10 cellular contexts compared by ENCODE assay signal in genomic region chr11:88507771-88508557, GRCh38.
DNase-seq lines count a peak whose midpoint lies in the region; ATAC-seq and TF ChIP-seq lines count a peak whose summit lies in the region.
"Had no signal": no experiment of that assay in that cellular context is flagged by ENCODE, and none has a peak within 500 bp of the region (broad histone marks: within the 10 kb centered on the region; RNA-seq: fewer than 3 reads in every experiment).

No MANE protein-coding gene starts in this region.

- no peak overlapping the region for H3K27ac Mint-ChIP-seq in natural killer cell

- intact Hi-C loops in natural killer cell (cut with micrococcal nuclease): no loop called here

- H3K4me3 Mint-ChIP-seq in natural killer cell: peak overlapping the region; percentile 91

- ATAC-seq in HG02610 (IDR thresholded peaks at IDR 0.05; ENCODE audit: unreplicated experiment): peak; percentile 5
- peak in 2 of 3 donors; percentile 12 to 22 for ATAC-seq in natural killer cell
- no peak for ATAC-seq in GM18861 (IDR thresholded peaks at IDR 0.05; ENCODE audit: unreplicated experiment)
- no peak for ATAC-seq in GM21529 (IDR thresholded peaks at IDR 0.05; ENCODE audit: unreplicated experiment)

- H3K27me3 ChIP-seq in ectodermal cell (ENCODE audit: control insufficient read depth, insufficient read depth, low read length, poor library complexity, severe bottlenecking): peaks cover 36% of the 10 kb centered on the region

- no peaks in the 10 kb centered on the region for H3K9me3 Mint-ChIP-seq in natural killer cell

- in situ Hi-C loops in ACHN (cut with HindIII; ENCODE audit: low pct_ligation_motif_present, low pct_unique_long_range_greater_than_20kb, low sequenced_read_pairs) (no loop called here), KBM-7 (cut with MboI; ENCODE audit: low pct_unique_long_range_greater_than_20kb, low sequenced_read_pairs) (no loop called here)

- no peaks in the 10 kb centered on the region for H3K36me3 ChIP-seq in ectodermal cell (ENCODE audit: control insufficient read depth, insufficient read depth, low read length)

- TF ChIP-seq CTCF in natural killer cell (IDR thresholded peaks at IDR 0.05): no peak

- peaks cover 14 to 22% of the 10 kb centered on the region in 2 donors for H3K4me1 Mint-ChIP-seq in natural killer cell

- H3K27ac ChIP-seq in ectodermal cell (ENCODE audit: insufficient read depth, low read depth, low read length, poor library complexity, severe bottlenecking): no peak overlapping the region

- no peaks in the 10 kb centered on the region for H3K36me3 Mint-ChIP-seq in natural killer cell

- WGBS in ectodermal cell, 2 experiments: 60 to 63% methylated on average over 19 of the region's 19 CpGs

- DNase-seq in ACHN (peak; percentile 70), natural killer cell (no peak), KBM-7 (no peak), KG1 (lab: John Stamatoyannopoulos, UW) (no peak)
- DNase-seq: NCI-H2171 had no signal

- peaks cover 39 to 71% of the 10 kb centered on the region in 2 donors for H3K27me3 Mint-ChIP-seq in natural killer cell (ENCODE audit: low read depth in 2 of 2)

- H3K4me3 ChIP-seq in ectodermal cell (ENCODE audit: insufficient read depth, low read depth, low read length): peak overlapping the region; percentile 40

- H3K4me1 ChIP-seq in ectodermal cell (ENCODE audit: control insufficient read depth, insufficient read depth, low read length): no peaks in the 10 kb centered on the region

- H3K9me3 ChIP-seq in ectodermal cell (ENCODE audit: control insufficient read depth, low read length): no peaks in the 10 kb centered on the region
- H3K9me3 ChIP-seq: SK-N-SH had no signal

Comparison
In these comparisons a context has a peak if more than half of its experiments do, and no peak if none do; other contexts are left out.
1. ATAC-seq: peak in HG02610 (single experiment) and natural killer cell (2 of 3); none in GM18861 (single experiment) and GM21529 (single experiment).